Comparison of ENCODE assay signal across 2 cellular contexts in the genomic region with DNA sequence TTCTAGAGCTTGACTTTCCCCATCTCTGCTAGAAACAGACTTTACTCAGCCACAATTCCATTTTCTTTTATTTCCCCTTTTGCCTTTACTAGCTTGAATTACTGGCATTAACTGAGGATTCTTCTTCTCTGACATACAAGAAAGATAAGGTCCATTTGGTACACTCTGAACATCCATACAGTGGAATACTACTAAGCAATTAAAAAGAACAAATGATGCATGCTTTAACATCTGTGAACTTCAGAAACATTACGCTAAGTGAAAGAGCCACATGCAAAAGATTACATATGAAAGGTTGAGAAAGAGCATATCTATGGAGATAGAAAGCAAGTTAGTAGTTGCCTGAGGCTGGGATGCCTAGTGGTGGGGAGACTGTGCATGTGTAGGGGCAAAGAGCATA.
TF ChIP-seq lines count a peak whose summit lies in the region.

No MANE protein-coding gene starts in this region.

TF ChIP-seq in A549, 52 proteins besides CTCF, POLR2A, EP300 and RAD21 (continued from another document):
- TF ChIP-seq, protein P1, sequence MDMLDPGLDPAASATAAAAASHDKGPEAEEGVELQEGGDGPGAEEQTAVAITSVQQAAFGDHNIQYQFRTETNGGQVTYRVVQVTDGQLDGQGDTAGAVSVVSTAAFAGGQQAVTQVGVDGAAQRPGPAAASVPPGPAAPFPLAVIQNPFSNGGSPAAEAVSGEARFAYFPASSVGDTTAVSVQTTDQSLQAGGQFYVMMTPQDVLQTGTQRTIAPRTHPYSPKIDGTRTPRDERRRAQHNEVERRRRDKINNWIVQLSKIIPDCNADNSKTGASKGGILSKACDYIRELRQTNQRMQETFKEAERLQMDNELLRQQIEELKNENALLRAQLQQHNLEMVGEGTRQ (IDR thresholded peaks at IDR 0.05) = no peak
- no peak for TF ChIP-seq HOXB5 (CRISPR knock-in tag; IDR thresholded peaks at IDR 0.05)
- no peak for TF ChIP-seq ZC3H11A (IDR thresholded peaks at IDR 0.05)
- no peak for TF ChIP-seq ESRRA (IDR thresholded peaks at IDR 0.05; ENCODE audit: borderline replicate concordance, low read length)
- TF ChIP-seq KDM1A (IDR thresholded peaks at IDR 0.05; ENCODE audit: low read depth) = no peak
- no peak for TF ChIP-seq RCOR1 (IDR thresholded peaks at IDR 0.05; ENCODE audit: low read depth, low read length)
- no peak for TF ChIP-seq EHMT2 (IDR thresholded peaks at IDR 0.05; ENCODE audit: low read depth)
- TF ChIP-seq FOSL2 (IDR thresholded peaks at IDR 0.05) = no peak
- TF ChIP-seq FOSL2 (CRISPR knock-in tag; IDR thresholded peaks at IDR 0.05) = no peak
- no peak for TF ChIP-seq ZNF302 (CRISPR knock-in tag; IDR thresholded peaks at IDR 0.05)
TF ChIP-seq in A549: peak in this region for 0.

TF ChIP-seq in K562, 482 proteins besides CTCF, POLR2A, EP300 and RAD21 (continued from another document):
- TF ChIP-seq, protein P2, sequence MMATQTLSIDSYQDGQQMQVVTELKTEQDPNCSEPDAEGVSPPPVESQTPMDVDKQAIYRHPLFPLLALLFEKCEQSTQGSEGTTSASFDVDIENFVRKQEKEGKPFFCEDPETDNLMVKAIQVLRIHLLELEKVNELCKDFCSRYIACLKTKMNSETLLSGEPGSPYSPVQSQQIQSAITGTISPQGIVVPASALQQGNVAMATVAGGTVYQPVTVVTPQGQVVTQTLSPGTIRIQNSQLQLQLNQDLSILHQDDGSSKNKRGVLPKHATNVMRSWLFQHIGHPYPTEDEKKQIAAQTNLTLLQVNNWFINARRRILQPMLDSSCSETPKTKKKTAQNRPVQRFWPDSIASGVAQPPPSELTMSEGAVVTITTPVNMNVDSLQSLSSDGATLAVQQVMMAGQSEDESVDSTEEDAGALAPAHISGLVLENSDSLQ (IDR thresholded peaks at IDR 0.05) = no peak
- TF ChIP-seq GTF2A2 (tag; IDR thresholded peaks at IDR 0.05) (no peak), XRCC5 (IDR thresholded peaks at IDR 0.05; ENCODE audit: low read depth, low read length) (no peak), BHLHE40 (IDR thresholded peaks at IDR 0.05; ENCODE audit: low read length) (no peak), ZNF146 (CRISPR knock-in tag; IDR thresholded peaks at IDR 0.05; ENCODE audit: unreplicated experiment) (peak; percentile 47), ELF4 (CRISPR knock-in tag; IDR thresholded peaks at IDR 0.05) (no peak), SP1 (CRISPR knock-in tag; IDR thresholded peaks at IDR 0.05) (no peak), WHSC1 (IDR thresholded peaks at IDR 0.05; ENCODE audit: low read length) (no peak)
